9 cellular contexts compared by ENCODE assay signal in the genomic region with DNA sequence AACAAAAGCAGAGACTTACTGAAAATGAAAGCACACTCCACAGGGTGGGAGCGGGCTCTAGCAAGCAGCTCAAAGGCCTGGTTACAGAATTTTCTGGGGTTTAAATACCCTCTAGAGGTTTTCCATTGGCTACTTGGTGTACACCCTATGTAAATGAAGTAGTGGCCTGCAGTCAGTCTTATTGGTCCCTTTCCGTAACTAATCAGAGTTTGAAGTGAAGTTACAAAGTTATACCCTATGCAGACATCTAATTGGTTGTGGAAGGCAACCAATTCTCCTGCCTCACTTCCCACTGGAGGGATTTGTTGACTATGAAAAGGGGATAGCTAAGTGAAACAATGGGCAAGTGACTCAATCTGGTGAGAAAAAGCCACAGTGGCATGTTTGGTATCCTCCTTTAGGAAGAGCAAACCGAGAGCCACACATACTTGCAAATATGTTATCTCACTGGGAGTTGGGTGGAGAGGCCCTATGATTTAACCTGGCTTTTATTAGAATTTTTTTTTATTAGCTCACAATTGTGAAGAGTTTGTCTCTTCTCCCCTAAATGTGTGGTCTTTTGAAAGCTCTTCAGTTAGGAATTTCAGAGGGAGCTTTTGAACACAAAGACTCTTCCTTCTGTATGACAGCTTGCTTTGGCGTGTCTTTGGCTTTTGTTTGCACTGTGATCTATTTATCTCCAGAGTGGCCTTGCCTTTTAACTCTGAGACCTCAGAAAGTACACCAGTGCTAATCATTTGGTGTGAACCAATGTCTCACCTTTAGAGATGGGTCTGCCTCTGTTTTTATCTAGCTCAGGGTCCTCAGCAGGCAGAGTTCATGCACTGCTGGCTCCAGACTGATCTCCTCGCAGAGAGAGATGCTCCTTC.
DNase-seq lines count a peak whose midpoint lies in the region; ATAC-seq, FAIRE-seq and TF ChIP-seq lines count a peak whose summit lies in the region.
"Had no signal": no experiment of that assay in that cellular context is flagged by ENCODE, and none has a peak within 500 bp of the region (broad histone marks: within the 10 kb centered on the region; RNA-seq: fewer than 3 reads in every experiment).

No MANE protein-coding gene starts in this region.

- H3K9me3 Mint-ChIP-seq in naive thymus-derived CD4-positive, alpha-beta T cell: no peaks in the 10 kb centered on the region

- no peaks in the 10 kb centered on the region for H3K27me3 Mint-ChIP-seq in naive thymus-derived CD4-positive, alpha-beta T cell

- no peak for FAIRE-seq in HTR-8/SVneo (lab: Jason Lieb, UNC)
- FAIRE-seq: GM18507 had no signal

- peak overlapping the region in 8 of 9 donors; percentile 13 to 90 (median 79) for H3K27ac Mint-ChIP-seq in naive thymus-derived CD4-positive, alpha-beta T cell

- H3K4me1 Mint-ChIP-seq in naive thymus-derived CD4-positive, alpha-beta T cell: peaks cover 64 to 99% (median 96%) of the 10 kb centered on the region in 7 donors

- TF ChIP-seq CTCF in AG04449 (IDR thresholded peaks at IDR 0.05; ENCODE audit: insufficient read depth, low read length, missing control alignments): no peak

- H3K4me3 ChIP-seq in AG04449 (ENCODE audit: low read depth, low read length): peak overlapping the region; percentile 31
- H3K4me3 ChIP-seq in naive thymus-derived CD4-positive, alpha-beta T cell (ENCODE audit: low read length): no peak overlapping the region

- no peaks in the 10 kb centered on the region for H3K27me3 ChIP-seq in naive thymus-derived CD4-positive, alpha-beta T cell (ENCODE audit: control insufficient read depth in 2 of 2, insufficient read depth in 2 of 2, low read length in 2 of 2)

- H3K36me3 Mint-ChIP-seq in naive thymus-derived CD4-positive, alpha-beta T cell: peaks cover 0 to 7% (median 0%) of the 10 kb centered on the region in 5 donors

- intact Hi-C loops in naive thymus-derived CD4-positive, alpha-beta T cell (cut with micrococcal nuclease): loop anchor here (2.0 to 5.0 kb wide), 2 partner anchors 14 to 50 kb away; no protein-coding TSS in a partner anchor

- no peaks in the 10 kb centered on the region for H3K36me3 ChIP-seq in naive thymus-derived CD4-positive, alpha-beta T cell (ENCODE audit: control insufficient read depth in 2 of 3, insufficient read depth in 3 of 3, low read length in 3 of 3)

- CTCF ChIA-PET in AG04449 (lab: Yijun Ruan, JAX): interaction anchor here (0.8 to 12.7 kb wide), 9 partner anchors 8 to 348 kb away, joined by 3 to 127 read pairs (median 5); no protein-coding TSS in a partner anchor
- CTCF ChIA-PET in naive thymus-derived CD4-positive, alpha-beta T cell (lab: Charles Lee): interaction anchor here (0.8 to 0.9 kb wide), 3 partner anchors 9 to 570 kb away, joined by 3 to 4 read pairs (median 4); no protein-coding TSS in a partner anchor

- H3K4me3 Mint-ChIP-seq in naive thymus-derived CD4-positive, alpha-beta T cell: peak overlapping the region in 9 of 10 donors; percentile 15 to 77 (median 36)

- peaks cover 17 to 68% of the 10 kb centered on the region in 2 donors for H3K4me1 ChIP-seq in naive thymus-derived CD4-positive, alpha-beta T cell (ENCODE audit: control insufficient read depth in 2 of 2, insufficient read depth in 2 of 2, low read length in 2 of 2)

- no peaks in the 10 kb centered on the region for H3K9me3 ChIP-seq in naive thymus-derived CD4-positive, alpha-beta T cell (ENCODE audit: control insufficient read depth in 2 of 3, low read length in 3 of 3)

- peak; percentile 92 for DNase-seq in AG04449 (ENCODE audit: low read depth, low spot score)
- DNase-seq in HTR-8/SVneo (ENCODE audit: insufficient read length, low spot score): peak; percentile 56
- no peak for DNase-seq in naive thymus-derived CD4-positive, alpha-beta T cell
- no peak for DNase-seq in SKM-1 (lab: John Stamatoyannopoulos, UW; ENCODE audit: unreplicated experiment)
- DNase-seq in NCI-H1092 treated with DMSO at 0.1 percent for 48 hours (lab: John Stamatoyannopoulos, UW): no peak

- POLR2A ChIA-PET in AG04449 (lab: Yijun Ruan, JAX): interaction anchor here (0.7 to 1.5 kb wide), 3 partner anchors 8 to 479 kb away, joined by 4 to 6 read pairs (median 4); no protein-coding TSS in a partner anchor
- POLR2A ChIA-PET in naive thymus-derived CD4-positive, alpha-beta T cell (lab: Charles Lee): interaction anchor here (0.5 to 1.4 kb wide), 7 partner anchors 9 to 475 kb away, joined by 3 to 5 read pairs (median 4); partner anchors contain the start of gene MAP4K4

- no peak for ATAC-seq in naive thymus-derived CD4-positive, alpha-beta T cell
- no peak for ATAC-seq in HG03521 (IDR thresholded peaks at IDR 0.05; ENCODE audit: unreplicated experiment)
- no peak for ATAC-seq in GM21367 (IDR thresholded peaks at IDR 0.05; ENCODE audit: unreplicated experiment)

- peak overlapping the region; percentile 84 for H3K27ac ChIP-seq in cingulate gyrus (ENCODE audit: low read depth, low read length)
- peak overlapping the region; percentile 31 for H3K27ac ChIP-seq in naive thymus-derived CD4-positive, alpha-beta T cell (ENCODE audit: low read depth, low read length)

Comparison
In these comparisons a context has a peak if more than half of its experiments do, and no peak if none do; other contexts are left out.
1. DNase-seq: peak in AG04449 (single experiment) and HTR-8/SVneo (single experiment); none in naive thymus-derived CD4-positive, alpha-beta T cell (0 of 9), SKM-1 (single experiment) and NCI-H1092 treated with DMSO at 0.1 percent for 48 hours (single experiment).